8 cellular contexts compared by ENCODE assay signal in genomic region chr2:134233733-134234135, GRCh38. TPM values are rescaled to one million over a fixed set of nuclear protein-coding genes. Genes with fewer than 3 reads are reported as not detected.
DNase-seq lines count a peak whose midpoint lies in the region; ATAC-seq and TF ChIP-seq lines count a peak whose summit lies in the region.
"Had no signal": no experiment of that assay in that cellular context is flagged by ENCODE, and none has a peak within 500 bp of the region (broad histone marks: within the 10 kb centered on the region; RNA-seq: fewer than 3 reads in every experiment).

No MANE protein-coding gene starts in this region.

- no peaks in the 10 kb centered on the region for H3K27me3 ChIP-seq in OCI-LY1 (ENCODE audit: insufficient read depth, low read length)
- H3K27me3 ChIP-seq in parathyroid adenoma (ENCODE audit: control insufficient read depth, insufficient read depth, low read length), result no peaks in the 10 kb centered on the region
- no peaks in the 10 kb centered on the region for H3K27me3 ChIP-seq in ovary

- no peak overlapping the region for H3K4me3 ChIP-seq in OCI-LY1 (ENCODE audit: low read depth, low read length, poor library complexity, severe bottlenecking)
- H3K4me3 ChIP-seq in parathyroid adenoma (ENCODE audit: low read depth, low read length), result no peak overlapping the region
- H3K4me3 ChIP-seq in ovary, result no peak overlapping the region

- DNase-seq in KBM-7 (no peak), ovary (no peak), AG20443 (ENCODE audit: low spot score) (no peak)
- DNase-seq: dermis blood vessel endothelial cell had no signal

- peak overlapping the region; percentile 82 for H3K27ac ChIP-seq in OCI-LY1 (ENCODE audit: low read depth, low read length, poor library complexity, severe bottlenecking)
- peak overlapping the region; percentile 40 for H3K27ac ChIP-seq in parathyroid adenoma
- no peak overlapping the region for H3K27ac ChIP-seq in ovary

- H4K20me1 ChIP-seq in OCI-LY1 (ENCODE audit: insufficient read depth, low read length), result no peaks in the 10 kb centered on the region

- no peak overlapping the region for H2AFZ ChIP-seq in OCI-LY1 (ENCODE audit: low read length)
- no peak overlapping the region for H2AFZ ChIP-seq in parathyroid adenoma

- H3F3A ChIP-seq in OCI-LY1 (ENCODE audit: insufficient read depth, low read length), result no peaks in the 10 kb centered on the region

- ATAC-seq in GM19023 (IDR thresholded peaks at IDR 0.05; ENCODE audit: unreplicated experiment) (peak; percentile 50), HG02678 (IDR thresholded peaks at IDR 0.05; ENCODE audit: unreplicated experiment) (peak; percentile 57)

- H3K4me2 ChIP-seq in OCI-LY1 (ENCODE audit: low read length) (peak overlapping the region; percentile 16; the same call in 1 of the 2 replicates), parathyroid adenoma (ENCODE audit: low read length) (no peak overlapping the region)

- TF ChIP-seq EP300 in ovary (IDR thresholded peaks at IDR 0.05), result no peak

- H3K36me3 ChIP-seq in OCI-LY1 (ENCODE audit: insufficient read depth, low read length) (peaks cover 9% of the 10 kb centered on the region; the same call in 1 of the 2 replicates), parathyroid adenoma (ENCODE audit: control insufficient read depth, insufficient read depth, low read length) (no peaks in the 10 kb centered on the region), ovary (no peaks in the 10 kb centered on the region)

- peaks cover 3% of the 10 kb centered on the region; the same call in 1 of the 2 replicates for H3K9me3 ChIP-seq in OCI-LY1 (ENCODE audit: low read length)
- H3K9me3 ChIP-seq in parathyroid adenoma (ENCODE audit: control insufficient read depth, low read length), result no peaks in the 10 kb centered on the region
- H3K9me3 ChIP-seq in ovary, result no peaks in the 10 kb centered on the region

- TF ChIP-seq CTCF in OCI-LY1 (IDR thresholded peaks at IDR 0.05; ENCODE audit: low read length) (no peak), parathyroid adenoma (IDR thresholded peaks at IDR 0.05) (no peak), ovary (IDR thresholded peaks at IDR 0.05) (no peak)

- H3K79me2 ChIP-seq in OCI-LY1 (ENCODE audit: insufficient read depth, low read length) (0 out of 2 replicates have a peak, but pooled peaks cover 9% of the 10 kb centered on the region), parathyroid adenoma (peaks cover 7% of the 10 kb centered on the region)

- no peak for TF ChIP-seq POLR2A in ovary (IDR thresholded peaks at IDR 0.05)

- H3K4me1 ChIP-seq in OCI-LY1 (ENCODE audit: insufficient read depth, low read length, severe bottlenecking) (peaks cover 40% of the 10 kb centered on the region), parathyroid adenoma (peaks cover 17% of the 10 kb centered on the region), ovary (ENCODE audit: insufficient read depth) (peaks cover 2% of the 10 kb centered on the region)

- in situ Hi-C loops in KBM-7 (cut with MboI; ENCODE audit: low pct_unique_long_range_greater_than_20kb, low sequenced_read_pairs), result loop anchor here (25.0 kb wide), 2 partner anchors 179 to 346 kb away; no protein-coding TSS in a partner anchor

- no peaks in the 10 kb centered on the region for H3K9me2 ChIP-seq in OCI-LY1 (ENCODE audit: low read depth, low read length)

- H3K9ac ChIP-seq in OCI-LY1 (ENCODE audit: low read length) (peak overlapping the region; percentile 24; the same call in 1 of the 2 replicates), parathyroid adenoma (no peak overlapping the region)

- 88 to 96% (median 92%) methylated on average over 2 of the region's 2 CpGs for WGBS in ovary, 3 donors

- intact Hi-C loops in ovary (cut with DNase I), result no loop called here

RNA-seq across cellular contexts. Expression of gene MGAT5, which starts 20.1 kb away (rescaled TPM):
- total RNA-seq in ovary, result 10 to 100 TPM; 23.5 to 47.6 (median 32.4) TPM
- 10 to 100 TPM; 11.3 to 61.2 TPM for polyA plus RNA-seq in ovary

Comparison
In these comparisons a context has a peak if more than half of its experiments do, and no peak if none do; other contexts are left out.
1. H3K27ac ChIP-seq: peak in OCI-LY1 (single experiment) and parathyroid adenoma (single experiment); none in ovary (0 of 2).